In genomic region chr2:67516358-67516757, GRCh38 we compare ENCODE assay signal across 25 cellular contexts.
DNase-seq lines count a peak whose midpoint lies in the region; ATAC-seq and TF ChIP-seq lines count a peak whose summit lies in the region.
"Had no signal": no experiment of that assay in that cellular context is flagged by ENCODE, and none has a peak within 500 bp of the region (broad histone marks: within the 10 kb centered on the region; RNA-seq: fewer than 3 reads in every experiment).

No MANE protein-coding gene starts in this region.

- DNase-seq in GM23338 (ENCODE audit: low spot score) (no peak), NCI-H2171 treated with DMSO at 0.1 percent for 48 hours (lab: John Stamatoyannopoulos, UW) (peak; percentile 80), NCI-H1436 (lab: John Stamatoyannopoulos, UW) (no peak), NCI-H446 (lab: John Stamatoyannopoulos, UW) (no peak)
- DNase-seq: activated CD4-positive, alpha-beta T cell treated with anti-CD3 and anti-CD28 coated beads, Interleukin-2, amount 10 ng/mL, durations not matched to agents 24 days and 14 days; activated effector memory CD4-positive, alpha-beta T cell treated with Interleukin-2 at 50 U/mL for 16 hours; activated naive CD8-positive, alpha-beta T cell treated with anti-CD3 and anti-CD28 coated beads for 36 hours; aorta; effector CD8-positive, alpha-beta T cell; GDM1; heart left ventricle; NCI-H82; SIG-M5; stimulated activated CD4-positive, alpha-beta T cell treated with anti-CD3 and anti-CD28 coated beads, Interleukin-15, amount 100 ng/mL, for 24 hours; SW 1271; WERI-Rb-1 had no signal

- ATAC-seq in GM23338 (no peak), HG02852 (IDR thresholded peaks at IDR 0.05; ENCODE audit: unreplicated experiment) (no peak)
- ATAC-seq: HCT116; heart left ventricle; natural killer cell treated with Interleukin-12 subunit alpha and Interleukin-12 subunit beta and Interleukin-15 and Interleukin-18, amount 100 ng/mL, for 72 hours; stimulated activated effector memory CD8-positive, alpha-beta T cell treated with anti-CD3 and anti-CD28 coated beads, Interleukin-12 subunit alpha, Interleukin-12 subunit beta, amount 100 ng/mL, for 72 hours had no signal

- TF ChIP-seq CTCF in GM23338 (conservative IDR thresholded peaks at IDR 0.05; ENCODE audit: low read depth in 2 of 2) (no peak), nephron (IDR thresholded peaks at IDR 0.05; ENCODE audit: unreplicated experiment in 3 of 3) (no peak)

- H3K4me3 Mint-ChIP-seq in GM23338 (no peak overlapping the region), nephron (peak overlapping the region in 2 of 3 experiments; percentile 51 to 57)
- H3K4me3 Mint-ChIP-seq: activated CD4-positive, alpha-beta T cell treated with anti-CD3 and anti-CD28 coated beads, Interleukin-2, amount 10 ng/mL, durations not matched to agents 24 days and 14 days; activated naive CD8-positive, alpha-beta T cell treated with anti-CD3 and anti-CD28 coated beads for 36 hours; natural killer cell treated with Interleukin-12 subunit alpha and Interleukin-12 subunit beta and Interleukin-15 and Interleukin-18, amount 100 ng/mL, for 72 hours; stimulated activated effector memory CD8-positive, alpha-beta T cell treated with anti-CD3 and anti-CD28 coated beads, Interleukin-12 subunit alpha, Interleukin-12 subunit beta, amount 100 ng/mL, for 72 hours had no signal

- no peaks in the 10 kb centered on the region for H3K79me2 ChIP-seq in GM23338 (replicated peaks; ENCODE audit: insufficient read depth)

- H2AFZ ChIP-seq in GM23338: 0 out of 2 replicates have a peak overlapping the region, but pooled peaks have one; percentile 80

- no peaks in the 10 kb centered on the region for H3F3A ChIP-seq in GM23338 (replicated peaks; ENCODE audit: low read depth)

- no peaks in the 10 kb centered on the region for H3K9me3 ChIP-seq in endocrine pancreas (ENCODE audit: control insufficient read depth, low read length)
- H3K9me3 ChIP-seq: BLaER1, heart left ventricle, tibial nerve had no signal

- H3K9me2 ChIP-seq in GM23338 (ENCODE audit: insufficient read depth): peaks cover 7% of the 10 kb centered on the region; the same call in 1 of the 2 replicates

- H3K4me3 ChIP-seq in GM23338: no peak overlapping the region
- H3K4me3 ChIP-seq in endocrine pancreas (ENCODE audit: control insufficient read depth, insufficient read depth, low read length): peak overlapping the region; percentile 12
- H3K4me3 ChIP-seq: BLaER1, heart left ventricle, lung, tibial nerve had no signal

- no peaks in the 10 kb centered on the region for H3K36me3 Mint-ChIP-seq in GM23338 (ENCODE audit: low read depth)
- peaks cover 5% of the 10 kb centered on the region for H3K36me3 Mint-ChIP-seq in nephron (ENCODE audit: low read depth)
- H3K36me3 Mint-ChIP-seq: activated naive CD8-positive, alpha-beta T cell treated with anti-CD3 and anti-CD28 coated beads for 36 hours; natural killer cell treated with Interleukin-12 subunit alpha and Interleukin-12 subunit beta and Interleukin-15 and Interleukin-18, amount 100 ng/mL, for 72 hours; stimulated activated effector memory CD8-positive, alpha-beta T cell treated with anti-CD3 and anti-CD28 coated beads, Interleukin-12 subunit alpha, Interleukin-12 subunit beta, amount 100 ng/mL, for 72 hours had no signal

- no peaks in the 10 kb centered on the region for H4K20me1 ChIP-seq in GM23338 (replicated peaks; ENCODE audit: insufficient read depth)
- H4K20me1 ChIP-seq: BLaER1 had no signal

- H3K9me3 Mint-ChIP-seq in GM23338 (no peaks in the 10 kb centered on the region), nephron (peaks cover 5% of the 10 kb centered on the region)
- H3K9me3 Mint-ChIP-seq: activated CD4-positive, alpha-beta T cell treated with anti-CD3 and anti-CD28 coated beads, Interleukin-2, amount 10 ng/mL, durations not matched to agents 24 days and 14 days; activated naive CD8-positive, alpha-beta T cell treated with anti-CD3 and anti-CD28 coated beads for 36 hours; stimulated activated effector memory CD8-positive, alpha-beta T cell treated with anti-CD3 and anti-CD28 coated beads, Interleukin-12 subunit alpha, Interleukin-12 subunit beta, amount 100 ng/mL, for 72 hours had no signal

- H3K4me1 ChIP-seq in GM23338 (ENCODE audit: insufficient read depth): no peaks in the 10 kb centered on the region
- no peaks in the 10 kb centered on the region for H3K4me1 ChIP-seq in endocrine pancreas (ENCODE audit: control insufficient read depth, insufficient read depth, low read length)
- H3K4me1 ChIP-seq: BLaER1, heart left ventricle, tibial nerve had no signal

- H3K4me2 ChIP-seq in GM23338: no peak overlapping the region
- H3K4me2 ChIP-seq: BLaER1 had no signal

- H3K27ac ChIP-seq in GM23338 (ENCODE audit: low read depth): no peak overlapping the region
- H3K27ac ChIP-seq: BLaER1, tibial nerve, WERI-Rb-1 had no signal

- H3K27me3 Mint-ChIP-seq in GM23338 (ENCODE audit: insufficient read depth, low read depth, poor library complexity) (no peaks in the 10 kb centered on the region), nephron (ENCODE audit: low read depth) (no peaks in the 10 kb centered on the region)
- H3K27me3 Mint-ChIP-seq: activated CD4-positive, alpha-beta T cell treated with anti-CD3 and anti-CD28 coated beads, Interleukin-2, amount 10 ng/mL, durations not matched to agents 24 days and 14 days; natural killer cell treated with Interleukin-12 subunit alpha and Interleukin-12 subunit beta and Interleukin-15 and Interleukin-18, amount 100 ng/mL, for 72 hours had no signal

- H3K27ac Mint-ChIP-seq in GM23338 (no peak overlapping the region), nephron (peak overlapping the region; percentile 77 to 89 (median 85))
- H3K27ac Mint-ChIP-seq: activated CD4-positive, alpha-beta T cell treated with anti-CD3 and anti-CD28 coated beads, Interleukin-2, amount 10 ng/mL, durations not matched to agents 24 days and 14 days; activated naive CD8-positive, alpha-beta T cell treated with anti-CD3 and anti-CD28 coated beads for 36 hours; natural killer cell treated with Interleukin-12 subunit alpha and Interleukin-12 subunit beta and Interleukin-15 and Interleukin-18, amount 100 ng/mL, for 72 hours; stimulated activated effector memory CD8-positive, alpha-beta T cell treated with anti-CD3 and anti-CD28 coated beads, Interleukin-12 subunit alpha, Interleukin-12 subunit beta, amount 100 ng/mL, for 72 hours had no signal

- H3K9ac ChIP-seq in endocrine pancreas (ENCODE audit: control insufficient read depth, insufficient read depth, low read length): no peak overlapping the region
- H3K9ac ChIP-seq: BLaER1 had no signal

- H3K36me3 ChIP-seq in GM23338 (ENCODE audit: insufficient read depth) (no peaks in the 10 kb centered on the region), endocrine pancreas (ENCODE audit: control insufficient read depth, insufficient read depth, low read length) (no peaks in the 10 kb centered on the region)
- H3K36me3 ChIP-seq: BLaER1, heart left ventricle, tibial nerve, WERI-Rb-1 had no signal

- H3K4me1 Mint-ChIP-seq in GM23338 (no peaks in the 10 kb centered on the region), nephron (peaks cover 51% of the 10 kb centered on the region)
- H3K4me1 Mint-ChIP-seq: activated CD4-positive, alpha-beta T cell treated with anti-CD3 and anti-CD28 coated beads, Interleukin-2, amount 10 ng/mL, durations not matched to agents 24 days and 14 days; activated naive CD8-positive, alpha-beta T cell treated with anti-CD3 and anti-CD28 coated beads for 36 hours; stimulated activated effector memory CD8-positive, alpha-beta T cell treated with anti-CD3 and anti-CD28 coated beads, Interleukin-12 subunit alpha, Interleukin-12 subunit beta, amount 100 ng/mL, for 72 hours had no signal

- H3K27me3 ChIP-seq in GM23338 (ENCODE audit: insufficient read depth) (no peaks in the 10 kb centered on the region), endocrine pancreas (ENCODE audit: control insufficient read depth, insufficient read depth, low read length) (no peaks in the 10 kb centered on the region)
- H3K27me3 ChIP-seq: BLaER1, heart left ventricle, tibial nerve had no signal

TF ChIP-seq in GM23338, 12 proteins besides CTCF, POLR2A, EP300 and RAD21 (continues in another document):
- TF ChIP-seq CREB1 (CRISPR knock-in tag; IDR thresholded peaks at IDR 0.05; ENCODE audit: low read depth): no peak
- no peak for TF ChIP-seq EZH2 (IDR thresholded peaks at IDR 0.05; ENCODE audit: low read depth, unreplicated experiment)
- TF ChIP-seq, protein P1, sequence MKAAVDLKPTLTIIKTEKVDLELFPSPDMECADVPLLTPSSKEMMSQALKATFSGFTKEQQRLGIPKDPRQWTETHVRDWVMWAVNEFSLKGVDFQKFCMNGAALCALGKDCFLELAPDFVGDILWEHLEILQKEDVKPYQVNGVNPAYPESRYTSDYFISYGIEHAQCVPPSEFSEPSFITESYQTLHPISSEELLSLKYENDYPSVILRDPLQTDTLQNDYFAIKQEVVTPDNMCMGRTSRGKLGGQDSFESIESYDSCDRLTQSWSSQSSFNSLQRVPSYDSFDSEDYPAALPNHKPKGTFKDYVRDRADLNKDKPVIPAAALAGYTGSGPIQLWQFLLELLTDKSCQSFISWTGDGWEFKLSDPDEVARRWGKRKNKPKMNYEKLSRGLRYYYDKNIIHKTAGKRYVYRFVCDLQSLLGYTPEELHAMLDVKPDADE (IDR thresholded peaks at IDR 0.05): no peak
- no peak for TF ChIP-seq ZNF114 (CRISPR knock-in tag; IDR thresholded peaks at IDR 0.05)
- TF ChIP-seq POLR2AphosphoS5 (IDR thresholded peaks at IDR 0.05; ENCODE audit: low read depth): no peak
- TF ChIP-seq NANOG (IDR thresholded peaks at IDR 0.05; ENCODE audit: borderline replicate concordance): no peak
